25 cellular contexts compared by ENCODE assay signal in genomic region chr5:91929522-91929817, GRCh38.
DNase-seq lines count a peak whose midpoint lies in the region; ATAC-seq and TF ChIP-seq lines count a peak whose summit lies in the region.
"Had no signal": no experiment of that assay in that cellular context is flagged by ENCODE, and none has a peak within 500 bp of the region (broad histone marks: within the 10 kb centered on the region; RNA-seq: fewer than 3 reads in every experiment).

No MANE protein-coding gene starts in this region.

- TF ChIP-seq POLR2A in lower leg skin (IDR thresholded peaks at IDR 0.05) = no peak

- intact Hi-C loops in lower leg skin (cut with DNase I; ENCODE audit: low total_unique reads) = no loop called here

- no peaks in the 10 kb centered on the region for H3K9me3 Mint-ChIP-seq in WTC11
- H3K9me3 Mint-ChIP-seq: activated B cell treated with CpG ODN at 0.5 μM for 24 hours; activated CD4-positive, alpha-beta T cell treated with anti-CD3 and anti-CD28 coated beads, Interleukin-2, amount 10 ng/mL, durations not matched to agents 7 days and 5 days; activated T-cell treated with anti-CD3 and anti-CD28 coated beads, Interleukin-2, amount 50 U/mL, for 24 hours; CD14-positive monocyte; nephron progenitor cell; stimulated activated naive B cell treated with anti-CD40 and anti-IgM and Interleukin-4, amounts not matched to agents 10 μg/mL and 1 μg/mL and 100 μg/mL, for 72 hours; T-cell had no signal

- CTCF ChIA-PET in WTC11 (lab: Charles Lee) = interaction anchor here (0.7 to 1.6 kb wide), 5 partner anchors 9 to 293 kb away, joined by 3 to 18 read pairs (median 3); no protein-coding TSS in a partner anchor

- no peak overlapping the region for H3K27ac Mint-ChIP-seq in WTC11
- H3K27ac Mint-ChIP-seq: activated B cell treated with CpG ODN at 0.5 μM for 24 hours; activated CD4-positive, alpha-beta T cell treated with anti-CD3 and anti-CD28 coated beads, Interleukin-2, amount 10 ng/mL, durations not matched to agents 7 days and 5 days; activated naive CD8-positive, alpha-beta T cell; activated T-cell treated with anti-CD3 and anti-CD28 coated beads, Interleukin-2, amount 50 U/mL, for 24 hours; CD14-positive monocyte; immature natural killer cell; nephron progenitor cell; stimulated activated naive B cell treated with anti-CD40 and anti-IgM and Interleukin-4, amounts not matched to agents 10 μg/mL and 1 μg/mL and 100 μg/mL, for 72 hours; T-cell had no signal

- no peak overlapping the region for H3K4me3 ChIP-seq in lower leg skin (ENCODE audit: low read depth, poor library complexity, severe bottlenecking)
- H3K4me3 ChIP-seq: SJCRH30, suprapubic skin, upper lobe of right lung had no signal

- 77 to 86% methylated on average over 1 of the region's 1 CpG for WGBS in lower leg skin, 2 donors

- no peaks in the 10 kb centered on the region for H3K27me3 ChIP-seq in foreskin keratinocyte
- H3K27me3 ChIP-seq: SJCRH30, suprapubic skin, upper lobe of right lung had no signal

- ATAC-seq in HG02852 (IDR thresholded peaks at IDR 0.05; ENCODE audit: unreplicated experiment) = peak; percentile 17
- ATAC-seq in WTC11 = peak; percentile 38
- no peak for ATAC-seq in foreskin keratinocyte
- ATAC-seq: left colon; stimulated activated naive B cell treated with anti-CD40 and anti-IgM and Interleukin-4, amounts not matched to agents 10 μg/mL and 1 μg/mL and 100 μg/mL, for 72 hours; T-cell; upper lobe of right lung had no signal

- H3K4me1 Mint-ChIP-seq in WTC11 = peaks cover 15% of the 10 kb centered on the region
- H3K4me1 Mint-ChIP-seq: activated B cell treated with CpG ODN at 0.5 μM for 24 hours; activated CD4-positive, alpha-beta T cell treated with anti-CD3 and anti-CD28 coated beads, Interleukin-2, amount 10 ng/mL, durations not matched to agents 7 days and 5 days; CD14-positive monocyte; immature natural killer cell; stimulated activated naive B cell treated with anti-CD40 and anti-IgM and Interleukin-4, amounts not matched to agents 10 μg/mL and 1 μg/mL and 100 μg/mL, for 72 hours; T-cell had no signal

- POLR2A ChIA-PET in WTC11 (lab: Charles Lee) = no interaction called here

- no peaks in the 10 kb centered on the region for H3K27me3 Mint-ChIP-seq in WTC11 (ENCODE audit: low read depth)
- H3K27me3 Mint-ChIP-seq: activated B cell treated with CpG ODN at 0.5 μM for 24 hours; activated CD4-positive, alpha-beta T cell treated with anti-CD3 and anti-CD28 coated beads, Interleukin-2, amount 10 ng/mL, durations not matched to agents 7 days and 5 days; activated naive CD8-positive, alpha-beta T cell; activated T-cell treated with anti-CD3 and anti-CD28 coated beads, Interleukin-2, amount 50 U/mL, for 24 hours; stimulated activated naive B cell treated with anti-CD40 and anti-IgM and Interleukin-4, amounts not matched to agents 10 μg/mL and 1 μg/mL and 100 μg/mL, for 72 hours; T-cell had no signal

- TF ChIP-seq CTCF in WTC11 (IDR thresholded peaks at IDR 0.05) = no peak
- TF ChIP-seq CTCF in lower leg skin (IDR thresholded peaks at IDR 0.05) = no peak
- no peak for TF ChIP-seq CTCF in foreskin keratinocyte (conservative IDR thresholded peaks at IDR 0.05)

- H3K4me1 ChIP-seq in foreskin keratinocyte = no peaks in the 10 kb centered on the region
- H3K4me1 ChIP-seq: parathyroid adenoma, suprapubic skin, upper lobe of right lung had no signal

- no peaks in the 10 kb centered on the region for H3K36me3 Mint-ChIP-seq in WTC11
- H3K36me3 Mint-ChIP-seq: activated naive CD8-positive, alpha-beta T cell; CD14-positive monocyte; immature natural killer cell; stimulated activated naive B cell treated with anti-CD40 and anti-IgM and Interleukin-4, amounts not matched to agents 10 μg/mL and 1 μg/mL and 100 μg/mL, for 72 hours; T-cell had no signal

- H3K4me3 Mint-ChIP-seq in WTC11 = no peak overlapping the region
- H3K4me3 Mint-ChIP-seq: activated B cell treated with CpG ODN at 0.5 μM for 24 hours; activated CD4-positive, alpha-beta T cell treated with anti-CD3 and anti-CD28 coated beads, Interleukin-2, amount 10 ng/mL, durations not matched to agents 7 days and 5 days; activated naive CD8-positive, alpha-beta T cell; activated T-cell treated with anti-CD3 and anti-CD28 coated beads, Interleukin-2, amount 50 U/mL, for 24 hours; CD14-positive monocyte; immature natural killer cell; nephron progenitor cell; stimulated activated naive B cell treated with anti-CD40 and anti-IgM and Interleukin-4, amounts not matched to agents 10 μg/mL and 1 μg/mL and 100 μg/mL, for 72 hours; T-cell had no signal

- DNase-seq in NCI-H524 treated with DMSO at 0.1 percent for 48 hours (lab: John Stamatoyannopoulos, UW) (peak; percentile 24), NCI-H524 (lab: John Stamatoyannopoulos, UW) (no peak), WTC11 (ENCODE audit: low spot score) (no peak), lower leg skin (ENCODE audit: low spot score in 2 of 2) (no peak), foreskin keratinocyte (no peak), DMS114 treated with DMSO at 0.1 percent for 48 hours (lab: John Stamatoyannopoulos, UW; ENCODE audit: unreplicated experiment) (no peak), GM19238 (ENCODE audit: insufficient read length, low spot score) (no peak)
- DNase-seq: activated B cell treated with CpG ODN at 0.5 μM for 24 hours; activated CD4-positive, alpha-beta T cell treated with anti-CD3 and anti-CD28 coated beads, Interleukin-2, amount 10 ng/mL, durations not matched to agents 7 days and 5 days; activated effector memory CD4-positive, alpha-beta T cell treated with anti-CD3 and anti-CD28 coated beads, Interleukin-2, amount 50 U/mL, for 16 hours; activated T-cell treated with anti-CD3 and anti-CD28 coated beads, Interleukin-2, amount 50 U/mL, for 24 hours; Calu3; immature natural killer cell; left colon; NCI-H2081 treated with DMSO at 0.1 percent for 48 hours; nephron progenitor cell; stimulated activated naive B cell treated with anti-CD40 and anti-IgM and Interleukin-4, amounts not matched to agents 10 μg/mL and 1 μg/mL and 100 μg/mL, for 72 hours; T-cell; upper lobe of right lung had no signal

- no peak overlapping the region for H3K27ac ChIP-seq in foreskin keratinocyte
- H3K27ac ChIP-seq: parathyroid adenoma, SJCRH30, suprapubic skin, upper lobe of right lung had no signal

TF ChIP-seq in WTC11, 78 proteins besides CTCF, POLR2A, EP300 and RAD21 (continues in another document):
- no peak for TF ChIP-seq NR1H2 (CRISPR knock-in tag; IDR thresholded peaks at IDR 0.05)
- no peak for TF ChIP-seq ZNF425 (CRISPR knock-in tag; conservative IDR thresholded peaks at IDR 0.05)
- no peak for TF ChIP-seq ZNF232 (CRISPR knock-in tag; IDR thresholded peaks at IDR 0.05)
- no peak for TF ChIP-seq STAT6 (CRISPR knock-in tag; conservative IDR thresholded peaks at IDR 0.05; ENCODE audit: low read depth)
- TF ChIP-seq USF2 (CRISPR knock-in tag; IDR thresholded peaks at IDR 0.05) = no peak
- TF ChIP-seq MAX (CRISPR knock-in tag; IDR thresholded peaks at IDR 0.05) = no peak
- TF ChIP-seq TCF7 (CRISPR knock-in tag; IDR thresholded peaks at IDR 0.05; ENCODE audit: low read depth) = no peak
- no peak for TF ChIP-seq NR2C2 (CRISPR knock-in tag; IDR thresholded peaks at IDR 0.05)
- TF ChIP-seq FOXP1 (CRISPR knock-in tag; IDR thresholded peaks at IDR 0.05; ENCODE audit: borderline replicate concordance) = no peak
- TF ChIP-seq OVOL2 (CRISPR knock-in tag; IDR thresholded peaks at IDR 0.05; ENCODE audit: borderline replicate concordance) = no peak
